In the genomic region with DNA sequence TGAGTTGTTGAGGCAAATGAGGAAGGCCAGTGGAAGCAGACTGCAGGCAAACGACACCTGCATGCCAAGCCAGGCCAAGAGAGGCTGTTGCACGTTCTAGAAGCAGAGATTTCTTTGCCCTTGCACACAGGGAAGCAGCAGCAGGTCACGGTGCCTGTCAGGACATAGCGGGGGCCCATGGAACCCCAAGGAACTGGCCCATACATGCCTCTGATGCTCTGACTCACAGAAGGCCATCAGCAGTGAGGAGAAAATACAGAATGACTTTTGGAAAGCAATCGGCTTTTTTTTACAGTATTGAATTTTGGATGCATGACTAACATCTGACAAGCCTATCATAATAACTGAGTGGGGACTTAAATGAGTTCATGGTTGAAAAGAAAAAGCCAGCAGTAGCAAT, we compare ENCODE assay signal across 28 cellular contexts.
DNase-seq lines count a peak whose midpoint lies in the region; ATAC-seq and TF ChIP-seq lines count a peak whose summit lies in the region.
"Had no signal": no experiment of that assay in that cellular context is flagged by ENCODE, and none has a peak within 500 bp of the region (broad histone marks: within the 10 kb centered on the region; RNA-seq: fewer than 3 reads in every experiment).

No MANE protein-coding gene starts in this region.

- TF ChIP-seq CTCF in RWPE2 (IDR thresholded peaks at IDR 0.05; ENCODE audit: poor library complexity, severe bottlenecking) (no peak), epithelial cell of esophagus (IDR thresholded peaks at IDR 0.05; ENCODE audit: insufficient read depth, low read depth, low read length, missing control alignments) (no peak), testis (IDR thresholded peaks at IDR 0.05) (no peak), omental fat pad (IDR thresholded peaks at IDR 0.05) (no peak)

- intact Hi-C loops in testis (cut with DNase I; ENCODE audit: low total_unique reads) = no loop called here

- H3K4me1 ChIP-seq in RWPE2 (ENCODE audit: insufficient read depth, poor library complexity, severe bottlenecking) = peaks cover 18% of the 10 kb centered on the region
- H3K4me1 ChIP-seq in testis = no peaks in the 10 kb centered on the region
- H3K4me1 ChIP-seq: A549, HAP-1 had no signal

- no peaks in the 10 kb centered on the region for H3K9me3 ChIP-seq in RWPE2 (ENCODE audit: severe bottlenecking)
- H3K9me3 ChIP-seq in testis = no peaks in the 10 kb centered on the region
- H3K9me3 ChIP-seq: A549; BLaER1 treated with 17β-estradiol and CSF1 and Interleukin-3, amounts not matched to agents 10 nM and 100 nM; HAP-1 had no signal

- ATAC-seq in RWPE2 (ENCODE audit: low read depth) (peak; percentile 90), omental fat pad (ENCODE audit: low FRiP score) (no peak)
- ATAC-seq: A549 had no signal

- no peak for TF ChIP-seq POLR2A in testis (IDR thresholded peaks at IDR 0.05)

- H3K27ac ChIP-seq in RWPE2 (ENCODE audit: poor library complexity, severe bottlenecking) (peak overlapping the region; percentile 50), testis (no peak overlapping the region)
- H3K27ac ChIP-seq: A549; BLaER1 treated with 17β-estradiol and CSF1 and Interleukin-3, amounts not matched to agents 10 nM and 100 nM; PC-9; SK-N-MC had no signal

- H3K4me3 ChIP-seq in RWPE2 (ENCODE audit: severe bottlenecking) = no peak overlapping the region
- no peak overlapping the region for H3K4me3 ChIP-seq in epithelial cell of esophagus (ENCODE audit: low read length)
- no peak overlapping the region for H3K4me3 ChIP-seq in testis
- H3K4me3 ChIP-seq: A549; BLaER1 treated with 17β-estradiol and CSF1 and Interleukin-3, amounts not matched to agents 10 nM and 100 nM; HAP-1; PC-9; SK-N-MC had no signal

- no peaks in the 10 kb centered on the region for H3K36me3 ChIP-seq in RWPE2 (ENCODE audit: low read depth)
- no peaks in the 10 kb centered on the region for H3K36me3 ChIP-seq in testis (ENCODE audit: low read depth, missing control alignments)
- H3K36me3 ChIP-seq: BLaER1 treated with 17β-estradiol and CSF1 and Interleukin-3, amounts not matched to agents 10 nM and 100 nM; HAP-1 had no signal

- no peaks in the 10 kb centered on the region for H3K27me3 ChIP-seq in RWPE2 (ENCODE audit: insufficient read depth, poor library complexity, severe bottlenecking)
- H3K27me3 ChIP-seq in testis = no peaks in the 10 kb centered on the region
- H3K27me3 ChIP-seq: BLaER1 treated with 17β-estradiol and CSF1 and Interleukin-3, amounts not matched to agents 10 nM and 100 nM had no signal

- WGBS in testis, 2 donors = 77 to 84% methylated on average over 5 of the region's 5 CpGs

- DNase-seq in RWPE2 (ENCODE audit: low spot score) (no peak), epithelial cell of esophagus (ENCODE audit: low read depth) (peak; percentile 92), mesenteric fat pad (ENCODE audit: low spot score) (peak; percentile 30), testis (peak; percentile 13), omental fat pad (ENCODE audit: low spot score) (no peak), DMS53 (lab: John Stamatoyannopoulos, UW) (no peak)
- no peak for DNase-seq in activated T-cell treated with anti-CD3 and anti-CD28 coated beads, Interleukin-2, amount 50 U/mL, for 48 hours
- DNase-seq: AML-193; CD4-positive, alpha-beta T cell; EL; GDM1; GOT3; HFFc6; IMR-90; KG1; NCI-H1048; NCI-H1417; NCI-H1694; NCI-H2029 treated with DMSO at 0.1 percent for 48 hours; NCI-H2227 treated with DMSO at 0.1 percent for 48 hours; NCI-H526 treated with DMSO at 0.1 percent for 48 hours; PC-9; RPMI8226; SHP77 treated with DMSO at 0.1 percent for 48 hours had no signal

Comparison
In these comparisons a context has a peak if more than half of its experiments do, and no peak if none do; other contexts are left out.
1. DNase-seq: peak in epithelial cell of esophagus (single experiment), mesenteric fat pad (single experiment) and testis (single experiment); none in RWPE2 (single experiment), activated T-cell treated with anti-CD3 and anti-CD28 coated beads, Interleukin-2, amount 50 U/mL, for 48 hours (0 of 2), omental fat pad (single experiment) and DMS53 (single experiment).